10 cellular contexts compared by ENCODE assay signal in the genomic region with DNA sequence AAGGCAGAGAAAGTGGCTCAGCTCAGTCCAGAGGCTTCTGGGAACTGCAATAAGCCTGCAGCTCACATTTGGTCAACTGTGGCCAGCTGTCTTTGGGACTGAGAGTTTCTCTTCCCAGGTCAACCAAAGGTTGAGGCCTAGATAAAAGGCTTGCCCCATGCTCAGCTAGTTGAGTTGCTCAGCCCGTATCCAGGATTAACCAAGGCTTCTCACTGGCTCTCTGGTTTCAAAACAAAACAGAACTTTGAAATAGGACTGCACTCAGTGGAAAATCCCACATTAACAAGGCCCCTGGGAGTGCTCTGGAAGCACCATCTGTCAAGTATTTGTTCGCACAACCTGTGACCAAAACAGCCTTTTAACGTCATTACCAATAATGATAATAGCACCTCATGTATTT. TPM values are rescaled to one million over a fixed set of nuclear protein-coding genes. Genes with fewer than 3 reads are reported as not detected.
DNase-seq lines count a peak whose midpoint lies in the region; ATAC-seq and TF ChIP-seq lines count a peak whose summit lies in the region.
"Had no signal": no experiment of that assay in that cellular context is flagged by ENCODE, and none has a peak within 500 bp of the region (broad histone marks: within the 10 kb centered on the region; RNA-seq: fewer than 3 reads in every experiment).

No MANE protein-coding gene starts in this region.

- H3K4me1 ChIP-seq in esophagus squamous epithelium: peaks cover 0 to 9% (median 0%) of the 10 kb centered on the region in 3 donors
- peaks cover 15% of the 10 kb centered on the region for H3K4me1 ChIP-seq in ovary (ENCODE audit: insufficient read depth)
- H3K4me1 ChIP-seq in PC-9 (replicated peaks; ENCODE audit: insufficient read depth): peaks cover 15% of the 10 kb centered on the region; the same call in 1 of the 2 replicates

- no peak for TF ChIP-seq EP300 in ovary (IDR thresholded peaks at IDR 0.05)

- peaks cover 7% of the 10 kb centered on the region; the same call in 1 of the 2 replicates for H3F3A ChIP-seq in PC-9 (ENCODE audit: insufficient read depth, low read depth)

- ATAC-seq in GM21423 (IDR thresholded peaks at IDR 0.05; ENCODE audit: unreplicated experiment): no peak

- H3K9me2 ChIP-seq in PC-9 (ENCODE audit: insufficient read depth): no peaks in the 10 kb centered on the region

- peak; percentile 79 for DNase-seq in D341Med (ENCODE audit: low spot score)
- peak; percentile 87 to 89 for DNase-seq in NCI-H187 (lab: John Stamatoyannopoulos, UW)
- DNase-seq in esophagus squamous epithelium (lab: John Stamatoyannopoulos, UW): no peak
- DNase-seq in ovary: peak in 4 of 5 donors; percentile 42 to 73 (median 52)
- no peak for DNase-seq in 8988T
- DNase-seq in PC-9: no peak
- DNase-seq in hepatic stellate cell (ENCODE audit: low spot score): no peak
- DNase-seq: C1 segment of cervical spinal cord, foreskin melanocyte had no signal

- H4K20me1 ChIP-seq in PC-9 (ENCODE audit: insufficient read depth): no peaks in the 10 kb centered on the region

- BruUV-seq in PC-9 (replicated peaks; lab: Mats Ljungman, UMichigan): no TSS peak

- H3K36me3 ChIP-seq in esophagus squamous epithelium (no peaks in the 10 kb centered on the region), ovary (no peaks in the 10 kb centered on the region), PC-9 (ENCODE audit: low read depth) (no peaks in the 10 kb centered on the region)

- TF ChIP-seq POLR2A in esophagus squamous epithelium (IDR thresholded peaks at IDR 0.05): no peak
- no peak for TF ChIP-seq POLR2A in ovary (IDR thresholded peaks at IDR 0.05)

- H3K27me3 ChIP-seq in esophagus squamous epithelium (no peaks in the 10 kb centered on the region), ovary (no peaks in the 10 kb centered on the region), PC-9 (ENCODE audit: insufficient read depth, low read depth) (no peaks in the 10 kb centered on the region)

- H3K9me3 ChIP-seq in esophagus squamous epithelium: no peaks in the 10 kb centered on the region
- H3K9me3 ChIP-seq in ovary: no peaks in the 10 kb centered on the region
- H3K9me3 ChIP-seq in PC-9 (ENCODE audit: insufficient read depth, low read depth): no peaks in the 10 kb centered on the region

- POLR2A ChIA-PET in PC-9 (lab: Charles Lee; ENCODE audit: unreplicated experiment): no interaction called here

- H2AFZ ChIP-seq in PC-9: no peak overlapping the region

- CTCF ChIA-PET in PC-9 (lab: Charles Lee): no interaction called here

- H3K4me2 ChIP-seq in PC-9: no peak overlapping the region

- 75 to 77% methylated on average over 2 to 3 of the region's 3 CpGs for WGBS in esophagus squamous epithelium, 2 donors
- WGBS in ovary, 3 donors: 18 to 32% (median 29%) methylated on average over 3 of the region's 3 CpGs

- H3K79me2 ChIP-seq in PC-9 (ENCODE audit: low read depth): no peaks in the 10 kb centered on the region

- H3K27ac ChIP-seq in esophagus squamous epithelium: peak overlapping the region in 3 of 4 donors; percentile 20 to 76 (median 31)
- H3K27ac ChIP-seq in ovary: peak overlapping the region; percentile 47 to 67
- no peak overlapping the region for H3K27ac ChIP-seq in PC-9

- H3K4me3 ChIP-seq in esophagus squamous epithelium (no peak overlapping the region), ovary (no peak overlapping the region), PC-9 (no peak overlapping the region)

- intact Hi-C loops in esophagus squamous epithelium (cut with DNase I) (no loop called here), ovary (cut with DNase I) (loop anchor here in 1 of 4 donors (10.0 kb wide), 1 partner anchor 46 kb away; no protein-coding TSS in a partner anchor), PC-9 (cut with micrococcal nuclease; ENCODE audit: unreplicated experiment) (no loop called here)

- TF ChIP-seq CTCF in esophagus squamous epithelium (IDR thresholded peaks at IDR 0.05) (no peak), ovary (IDR thresholded peaks at IDR 0.05) (no peak), PC-9 (conservative IDR thresholded peaks at IDR 0.05) (no peak)

RNA-seq across cellular contexts. Expression of a gene that starts 40.3 kb away (rescaled TPM):
- 1 to 10 TPM; 1.1 to 5.1 (median 2.3) TPM for total RNA-seq in esophagus squamous epithelium
- total RNA-seq in ovary: 10 to 100 TPM in 5 of 7 donors, 1 to 10 TPM in 2; 2.8 to 22.2 (median 12.0) TPM
- 10 to 100 TPM in 1 of 2 donors, 1 to 10 TPM in 1; 9.3 to 15.8 TPM for polyA plus RNA-seq in ovary
- total RNA-seq in PC-9 (2021): 7.9 and 8.3 TPM in 2 replicates

Comparison
In these comparisons a context has a peak if more than half of its experiments do, and no peak if none do; other contexts are left out.
1. DNase-seq: peak in D341Med (single experiment), NCI-H187 (2 of 2) and ovary (4 of 5); none in esophagus squamous epithelium (single experiment), 8988T (single experiment), PC-9 (0 of 2) and hepatic stellate cell (single experiment).